ENCODE assay signal across 12 cellular contexts in the genomic region with DNA sequence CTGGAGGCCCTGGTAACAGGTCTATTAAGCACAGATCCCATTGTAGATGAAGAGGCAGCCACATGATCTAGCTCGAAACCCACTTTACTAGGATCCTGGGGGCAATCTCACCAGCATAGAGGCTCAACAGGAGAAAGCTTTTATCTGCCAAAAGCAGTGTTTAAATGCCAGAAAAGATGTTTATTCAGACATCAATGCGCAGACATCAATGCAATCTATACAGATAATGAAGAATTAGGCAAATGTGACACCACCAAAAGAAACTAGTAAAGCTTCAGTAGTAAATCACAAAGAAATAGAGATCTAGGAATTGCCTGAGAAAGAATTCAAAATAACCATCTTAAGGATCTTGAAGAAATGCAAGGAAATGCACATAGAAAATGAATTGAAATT. TPM values are rescaled to one million over a fixed set of nuclear protein-coding genes. Genes with fewer than 3 reads are reported as not detected.
"Had no signal": no experiment of that assay in that cellular context is flagged by ENCODE, and none has a peak within 500 bp of the region (broad histone marks: within the 10 kb centered on the region; RNA-seq: fewer than 3 reads in every experiment).

No MANE protein-coding gene starts in this region.

- H3K27ac Mint-ChIP-seq: HFFc6, IgD-negative memory B cell had no signal

- H3K4me1 ChIP-seq: HAP-1 had no signal

- H2AFZ ChIP-seq: GM23248 had no signal

- H3K9ac ChIP-seq: GM23248, KMS-11 had no signal

- H3K36me3 ChIP-seq: HAP-1 had no signal

- DNase-seq: GM23248, H7, HFFc6, KBM-7 had no signal

- H3K9me3 Mint-ChIP-seq: HFFc6 had no signal

- H3K4me3 ChIP-seq: GM23248, HAP-1 had no signal

- ATAC-seq: HCT116, HepG2 had no signal

- FAIRE-seq: HepG2 had no signal

- H3K36me3 Mint-ChIP-seq: IgD-negative memory B cell had no signal

- H3K9me3 ChIP-seq: HAP-1 had no signal

- H3K4me3 Mint-ChIP-seq: HFFc6, IgD-negative memory B cell had no signal

- H3K4me2 ChIP-seq: KMS-11 had no signal

- H3K27ac ChIP-seq: GM23248, HL-60, KMS-11 had no signal

- H3K4me1 Mint-ChIP-seq: IgD-negative memory B cell had no signal

RNA-seq across cellular contexts. Expression of gene OR6Y1, which starts 32.5 kb away (rescaled TPM):
- total RNA-seq: GM23248, H4, H7, HepG2, HFFc6, HT1080 had no signal
- polyA plus RNA-seq: GM23248, HepG2, IgD-negative memory B cell had no signal

RNA-seq across cellular contexts. Expression of gene OR6P1, which starts 48.7 kb away (rescaled TPM):
- total RNA-seq: GM23248, H4, H7, HepG2, HFFc6, HT1080 had no signal
- polyA plus RNA-seq: GM23248, HepG2, IgD-negative memory B cell had no signal

RNA-seq across cellular contexts. Expression of gene OR10R2, which starts 49.6 kb away (rescaled TPM):
- total RNA-seq: GM23248, H4, H7, HepG2, HFFc6, HT1080 had no signal
- polyA plus RNA-seq: GM23248, HepG2, IgD-negative memory B cell had no signal

RNA-seq across cellular contexts. Expression of gene OR10X1, which starts 58.0 kb away (rescaled TPM):
- total RNA-seq: GM23248, H4, H7, HepG2, HFFc6, HT1080 had no signal
- polyA plus RNA-seq: GM23248, HepG2, IgD-negative memory B cell had no signal
